23 cellular contexts compared by ENCODE assay signal in the genomic region with DNA sequence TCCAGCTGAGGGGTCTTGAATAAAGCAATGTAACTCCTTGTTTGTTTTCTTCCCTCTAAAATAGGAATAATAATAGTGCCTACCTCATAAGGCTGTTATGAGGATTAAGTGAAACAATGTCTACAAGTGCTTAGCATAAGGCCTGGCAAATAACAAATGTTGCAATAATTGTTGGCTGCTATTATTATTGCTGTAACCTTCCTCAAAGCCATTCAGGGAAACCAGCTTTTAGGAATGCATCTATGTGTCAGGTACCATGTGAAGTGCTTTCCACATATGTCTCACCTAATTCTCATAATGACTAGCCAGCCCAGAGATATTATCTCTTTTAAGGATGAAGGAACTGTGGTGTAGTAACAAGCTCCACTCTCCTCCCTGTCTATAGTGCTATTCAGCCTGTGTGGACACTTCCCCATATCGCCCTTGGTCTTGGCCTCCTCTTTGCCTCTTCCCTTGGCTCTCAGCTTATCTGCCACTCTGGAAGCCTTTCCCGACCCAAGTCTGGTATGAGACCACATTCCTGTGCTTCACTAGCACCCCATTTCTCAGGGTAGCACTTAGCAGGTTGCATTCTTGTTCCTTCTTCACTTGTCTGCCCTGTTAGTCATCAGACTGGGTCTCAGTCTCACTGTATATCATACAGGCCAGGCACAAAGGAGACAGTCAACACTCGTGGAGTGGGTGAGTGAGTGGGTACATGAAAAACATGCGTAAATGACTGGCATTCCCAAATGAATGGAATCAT.
"Had no signal": no experiment of that assay in that cellular context is flagged by ENCODE, and none has a peak within 500 bp of the region (broad histone marks: within the 10 kb centered on the region; RNA-seq: fewer than 3 reads in every experiment).

No MANE protein-coding gene starts in this region.

- H3K27ac ChIP-seq: gastroesophageal sphincter, neutrophil, uterus, VCaP had no signal

- DNase-seq: activated CD4-positive, alpha-beta T cell treated with anti-CD3 and anti-CD28 coated beads for 4 hours; activated CD4-positive, alpha-beta T cell treated with anti-CD3 and anti-CD28 coated beads, Interleukin-2, amount 50 U/mL, for 48 hours; activated CD8-positive, alpha-beta memory T cell treated with anti-CD3 and anti-CD28 coated beads for 24 hours; activated effector memory CD4-positive, alpha-beta T cell treated with anti-CD3 and anti-CD28 coated beads, Interleukin-2, amount 50 U/mL, for 16 hours; activated naive CD4-positive, alpha-beta T cell treated with anti-CD3 and anti-CD28 coated beads for 36 hours; activated T-cell treated with anti-CD3 and anti-CD28 coated beads, Interleukin-2, amount 50 U/mL, for 1 hour; amygdala; central memory CD4-positive, alpha-beta T cell; endodermal cell; head of caudate nucleus; hippocampal formation; kidney; mammary epithelial cell; nephron progenitor cell; stimulated activated CD4-positive, alpha-beta T cell treated with anti-CD3 and anti-CD28 coated beads, Interleukin-2, amount 100 ng/mL, for 48 hours; stimulated activated naive CD4-positive, alpha-beta T cell treated with Interleukin-2 at 50 U/mL for 16 hours; SW 1271; T-helper 9 cell; uterus had no signal

- ATAC-seq: gastroesophageal sphincter had no signal

- H3K4me3 ChIP-seq: gastroesophageal sphincter, tibial nerve, uterus had no signal

- H3K4me1 ChIP-seq: gastroesophageal sphincter, tibial nerve, uterus had no signal

- H3K36me3 ChIP-seq: neutrophil, uterus had no signal

- H3K9me3 ChIP-seq: gastroesophageal sphincter, neutrophil, tibial nerve, uterus had no signal

- H3K27me3 ChIP-seq: gastroesophageal sphincter, neutrophil, tibial nerve, uterus had no signal
